8 cellular contexts compared by ENCODE assay signal in the genomic region with DNA sequence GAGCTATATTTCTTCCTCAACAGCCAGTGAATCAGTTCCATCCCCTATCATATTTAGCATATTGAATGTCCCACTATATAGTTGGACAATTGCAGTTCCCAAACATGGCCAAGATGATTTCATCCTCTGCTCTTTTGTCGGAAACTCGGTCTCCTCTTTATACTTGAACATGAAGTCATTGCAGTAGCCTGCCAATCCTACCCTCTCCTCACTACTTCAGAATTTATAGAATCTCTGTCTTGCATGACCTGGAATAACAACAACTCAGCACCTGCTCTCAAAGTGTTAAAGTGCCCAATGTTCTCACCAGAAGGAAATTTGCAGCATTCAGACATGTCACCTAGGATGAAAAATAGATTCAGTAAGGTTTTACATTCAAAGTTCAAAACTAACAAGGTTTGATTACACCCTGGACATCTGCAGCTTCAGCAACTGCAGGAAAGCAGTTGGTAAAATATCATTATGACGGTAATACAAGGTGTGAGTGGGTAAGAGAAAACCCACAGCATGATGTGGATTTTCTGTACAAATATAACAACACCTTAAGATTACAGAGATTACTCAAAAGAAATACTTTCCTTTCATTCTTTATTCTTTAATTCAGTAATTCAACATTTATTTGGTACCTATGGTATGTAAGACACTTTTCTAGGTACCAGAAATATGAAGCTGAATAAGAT.
"Had no signal": no experiment of that assay in that cellular context is flagged by ENCODE, and none has a peak within 500 bp of the region (broad histone marks: within the 10 kb centered on the region; RNA-seq: fewer than 3 reads in every experiment).

No MANE protein-coding gene starts in this region.

- H3K27ac ChIP-seq: neural progenitor cell, ovary had no signal

- H3K4me2 ChIP-seq: neural progenitor cell had no signal

- H3K4me3 ChIP-seq: neural progenitor cell, ovary had no signal

- H3K9me3 ChIP-seq: ovary had no signal

- H3K36me3 ChIP-seq: neural progenitor cell, ovary had no signal

- H3K9ac ChIP-seq: neural progenitor cell had no signal

- H3K27me3 ChIP-seq: neural progenitor cell, ovary had no signal

- DNase-seq: activated CD4-positive, CD25-positive, alpha-beta regulatory T cell treated with anti-CD3 and anti-CD28 coated beads, Interleukin-2, amount 50 U/mL, for 72 hours; activated gamma-delta T cell; hippocampal formation; ovary; stimulated activated CD4-positive, alpha-beta T cell treated with anti-CD3 and anti-CD28 coated beads, Interleukin-4, amount 100 ng/mL, for 1 hour; stimulated activated CD8-positive, alpha-beta memory T cell treated with anti-CD3 and anti-CD28 coated beads, Interleukin-4, amount 100 ng/mL, for 48 hours; T-helper 9 cell had no signal

- H2AFZ ChIP-seq: neural progenitor cell had no signal
